31 cellular contexts compared by ENCODE assay signal in the genomic region with DNA sequence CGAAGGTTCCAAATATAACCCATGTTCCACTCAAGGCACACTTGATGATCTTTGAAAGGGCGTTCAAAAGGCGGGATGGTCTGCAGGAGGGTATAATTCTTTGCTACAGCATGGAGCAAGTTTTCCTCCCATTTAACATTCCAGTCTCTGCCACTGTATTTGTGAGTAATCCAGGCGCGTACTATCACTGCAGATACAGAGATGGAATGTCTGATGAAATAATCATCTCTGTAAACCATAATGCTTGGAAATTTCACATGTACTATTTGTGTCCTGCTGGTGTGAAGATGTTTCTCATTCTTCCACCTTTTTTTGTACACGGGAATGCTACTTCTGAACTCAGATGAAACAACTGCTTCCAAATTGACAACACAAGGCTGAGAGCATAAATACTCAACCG. TPM values are rescaled to one million over a fixed set of nuclear protein-coding genes. Genes with fewer than 3 reads are reported as not detected.
DNase-seq lines count a peak whose midpoint lies in the region; ATAC-seq and TF ChIP-seq lines count a peak whose summit lies in the region.
"Had no signal": no experiment of that assay in that cellular context is flagged by ENCODE, and none has a peak within 500 bp of the region (broad histone marks: within the 10 kb centered on the region; RNA-seq: fewer than 3 reads in every experiment).

No MANE protein-coding gene starts in this region.

- no peaks in the 10 kb centered on the region for H3K9me3 Mint-ChIP-seq in activated CD4-positive, alpha-beta T cell treated with anti-CD3 and anti-CD28 coated beads, Interleukin-2, amount 10 ng/mL, durations not matched to agents 24 days and 14 days
- no peaks in the 10 kb centered on the region for H3K9me3 Mint-ChIP-seq in stimulated activated effector memory CD8-positive, alpha-beta T cell treated with anti-CD3 and anti-CD28 coated beads, Interleukin-12 subunit alpha, Interleukin-12 subunit beta, amount 100 ng/mL, for 72 hours
- H3K9me3 Mint-ChIP-seq in naive thymus-derived CD8-positive, alpha-beta T cell, result no peaks in the 10 kb centered on the region
- H3K9me3 Mint-ChIP-seq: CD4-positive, alpha-beta memory T cell; central memory CD8-positive, alpha-beta T cell; dendritic cell treated with granulocyte-macrophage colony-stimulating factor and Interleukin-4, amounts not matched to agents 40 ng/mL and 50 ng/mL, for 4 days; endodermal cell had no signal

- WGBS in mammary epithelial cell (ENCODE audit: low coverage, missing lambda C conversion rate), result 85% methylated on average over 7 of the region's 7 CpGs

- no peaks in the 10 kb centered on the region for H3K9me3 ChIP-seq in HCT116 (ENCODE audit: control insufficient read depth in 1 of 2, insufficient read depth in 1 of 2, low read depth in 1 of 2, low read length in 2 of 2)
- no peaks in the 10 kb centered on the region for H3K9me3 ChIP-seq in mammary epithelial cell (replicated peaks; ENCODE audit: insufficient read depth, low read length)
- H3K9me3 ChIP-seq in osteoblast (ENCODE audit: low read depth, low read length), result no peaks in the 10 kb centered on the region
- H3K9me3 ChIP-seq: neutrophil, psoas muscle, transverse colon had no signal

- CTCF ChIA-PET in HCT116 (lab: Charles Lee) (no interaction called here), mammary epithelial cell (lab: Charles Lee; ENCODE audit: low non-redundant PET) (no interaction called here)

- no peak for TF ChIP-seq POLR2A in HCT116 (IDR thresholded peaks at IDR 0.05; ENCODE audit: borderline replicate concordance, extremely low read depth, insufficient read depth, insufficient read length)

- no peak overlapping the region for H3K4me3 ChIP-seq in HCT116 (replicated peaks in 1 of 2; ENCODE audit: low read depth in 1 of 2, low read length in 2 of 2)
- H3K4me3 ChIP-seq in mammary epithelial cell (replicated peaks in 1 of 3; ENCODE audit: insufficient read depth in 1 of 3, low read depth in 2 of 3, low read length in 3 of 3), result no peak overlapping the region
- no peak overlapping the region for H3K4me3 ChIP-seq in osteoblast (ENCODE audit: insufficient read depth, low read length)
- H3K4me3 ChIP-seq: psoas muscle, transverse colon had no signal

- dilution Hi-C loops in mammary epithelial cell (cut with HindIII; ENCODE audit: low sequenced_read_pairs), result no loop called here

- DNase-seq in activated CD4-positive, alpha-beta T cell treated with anti-CD3 and anti-CD28 coated beads, Interleukin-2, amount 10 ng/mL, durations not matched to agents 24 days and 14 days, result no peak
- DNase-seq in activated CD4-positive, alpha-beta T cell treated with anti-CD3 and anti-CD28 coated beads, Interleukin-2, amount 50 U/mL, for 1 hour, result no peak
- no peak for DNase-seq in HCT116 (ENCODE audit: low read depth, low spot score)
- no peak for DNase-seq in mammary epithelial cell
- DNase-seq in stimulated activated effector memory CD8-positive, alpha-beta T cell treated with anti-CD3 and anti-CD28 coated beads, Interleukin-12 subunit alpha, Interleukin-12 subunit beta, amount 100 ng/mL, for 72 hours (ENCODE audit: low spot score in 2 of 2), result no peak
- DNase-seq in osteoblast (ENCODE audit: insufficient read length, low spot score, missing footprints), result no peak
- no peak for DNase-seq in NCI-H2227 (lab: John Stamatoyannopoulos, UW; ENCODE audit: unreplicated experiment)
- DNase-seq in naive thymus-derived CD8-positive, alpha-beta T cell, result no peak
- DNase-seq: 8988T; activated CD4-positive, alpha-beta T cell treated with anti-CD3 and anti-CD28 coated beads for 1 hour; activated gamma-delta T cell; AML-193; CD4-positive, alpha-beta memory T cell; EL; endodermal cell; glutamatergic neuron; KBM-7; mesendoderm; NCI-H1092 treated with DMSO at 0.1 percent for 48 hours; NCI-H1694 treated with DMSO at 0.1 percent for 48 hours; NCI-H524 treated with DMSO at 0.1 percent for 48 hours; psoas muscle; stimulated activated CD4-positive, alpha-beta T cell treated with anti-CD3 and anti-CD28 coated beads, Interleukin-4, amount 100 ng/mL, for 1 hour; transverse colon had no signal

- no peaks in the 10 kb centered on the region for H3K27me3 ChIP-seq in HCT116 (ENCODE audit: insufficient read depth, low read length)
- no peaks in the 10 kb centered on the region for H3K27me3 ChIP-seq in mammary epithelial cell (ENCODE audit: insufficient read depth, low read length)
- no peaks in the 10 kb centered on the region for H3K27me3 ChIP-seq in osteoblast (ENCODE audit: insufficient read depth, low read length)
- H3K27me3 ChIP-seq: neutrophil, transverse colon had no signal

- H4K20me1 ChIP-seq in HCT116 (ENCODE audit: insufficient read depth) (no peaks in the 10 kb centered on the region), mammary epithelial cell (ENCODE audit: insufficient read depth, low read length) (no peaks in the 10 kb centered on the region), osteoblast (ENCODE audit: insufficient read depth, low read length) (peaks cover 3% of the 10 kb centered on the region)

- POLR2A ChIA-PET in HCT116 (lab: Charles Lee), result no interaction called here
- POLR2A ChIA-PET in naive thymus-derived CD8-positive, alpha-beta T cell (lab: Charles Lee), result interaction anchor here (0.7 kb wide), 1 partner anchor 65 kb away, joined by 4 read pairs; no protein-coding TSS in a partner anchor

- peak overlapping the region; percentile 18 for H3K27ac Mint-ChIP-seq in activated CD4-positive, alpha-beta T cell treated with anti-CD3 and anti-CD28 coated beads, Interleukin-2, amount 10 ng/mL, durations not matched to agents 24 days and 14 days
- peak overlapping the region; percentile 46 for H3K27ac Mint-ChIP-seq in stimulated activated effector memory CD8-positive, alpha-beta T cell treated with anti-CD3 and anti-CD28 coated beads, Interleukin-12 subunit alpha, Interleukin-12 subunit beta, amount 100 ng/mL, for 72 hours
- H3K27ac Mint-ChIP-seq in naive thymus-derived CD8-positive, alpha-beta T cell, result peak overlapping the region in 1 of 10 donors; percentile 26
- H3K27ac Mint-ChIP-seq: dendritic cell treated with granulocyte-macrophage colony-stimulating factor and Interleukin-4, amounts not matched to agents 40 ng/mL and 50 ng/mL, for 4 days; endodermal cell had no signal

- H3K4me1 Mint-ChIP-seq in activated CD4-positive, alpha-beta T cell treated with anti-CD3 and anti-CD28 coated beads, Interleukin-2, amount 10 ng/mL, durations not matched to agents 24 days and 14 days, result peaks cover 54% of the 10 kb centered on the region
- peaks cover 94% of the 10 kb centered on the region for H3K4me1 Mint-ChIP-seq in stimulated activated effector memory CD8-positive, alpha-beta T cell treated with anti-CD3 and anti-CD28 coated beads, Interleukin-12 subunit alpha, Interleukin-12 subunit beta, amount 100 ng/mL, for 72 hours
- H3K4me1 Mint-ChIP-seq in naive thymus-derived CD8-positive, alpha-beta T cell, result peaks cover 29 to 72% (median 58%) of the 10 kb centered on the region in 4 donors
- H3K4me1 Mint-ChIP-seq: endodermal cell had no signal

- H3K4me1 ChIP-seq in HCT116 (ENCODE audit: control insufficient read depth in 1 of 2, insufficient read depth in 2 of 2, low read length in 2 of 2) (peaks cover 0 to 18% of the 10 kb centered on the region in 2 experiments; a peak in 2 of 4 replicates), mammary epithelial cell (ENCODE audit: insufficient read depth, low read length) (no peaks in the 10 kb centered on the region), osteoblast (ENCODE audit: insufficient read depth, low read length) (peaks cover 12% of the 10 kb centered on the region)
- H3K4me1 ChIP-seq: psoas muscle had no signal

- H3K9ac ChIP-seq in HCT116 (ENCODE audit: low read length), result no peak overlapping the region
- H3K9ac ChIP-seq in mammary epithelial cell (ENCODE audit: insufficient read depth, low read length), result no peak overlapping the region

- no peaks in the 10 kb centered on the region for H3K9me2 ChIP-seq in HCT116 (ENCODE audit: insufficient read depth)

- BruUV-seq in HCT116 (replicated peaks; lab: Mats Ljungman, UMichigan) (TSS peak; percentile 35), mammary epithelial cell (replicated peaks; lab: Mats Ljungman, UMichigan) (TSS peak; percentile 54)

- H3K79me2 ChIP-seq in HCT116 (ENCODE audit: insufficient read depth, low read length) (peaks cover 7% of the 10 kb centered on the region; the same call in 1 of the 2 replicates), mammary epithelial cell (ENCODE audit: insufficient read depth, low read length) (no peaks in the 10 kb centered on the region), osteoblast (ENCODE audit: insufficient read depth, low read length) (peaks cover 39% of the 10 kb centered on the region)

- no peak for TF ChIP-seq CTCF in HCT116 (IDR thresholded peaks at IDR 0.05 in 2 of 3, conservative IDR thresholded peaks at IDR 0.05 in 1 of 3; ENCODE audit: borderline replicate concordance in 1 of 3, insufficient read depth in 1 of 3, low read depth in 2 of 3, low read length in 2 of 3)
- TF ChIP-seq CTCF in mammary epithelial cell (conservative IDR thresholded peaks at IDR 0.05 in 1 of 2, IDR thresholded peaks at IDR 0.05 in 1 of 2; ENCODE audit: extremely low read depth in 1 of 2, insufficient read depth in 1 of 2, low read depth in 1 of 2, low read length in 2 of 2), result no peak
- TF ChIP-seq CTCF in osteoblast (IDR thresholded peaks at IDR 0.05; ENCODE audit: extremely low read depth, low read depth, low read length), result no peak

- intact Hi-C loops in activated CD4-positive, alpha-beta T cell treated with anti-CD3 and anti-CD28 coated beads, Interleukin-2, amount 10 ng/mL, durations not matched to agents 24 days and 14 days (cut with micrococcal nuclease), result no loop called here
- intact Hi-C loops in HCT116 (cut with micrococcal nuclease), result no loop called here
- intact Hi-C loops in mammary epithelial cell (cut with micrococcal nuclease), result no loop called here

- H3K27me3 Mint-ChIP-seq in activated CD4-positive, alpha-beta T cell treated with anti-CD3 and anti-CD28 coated beads, Interleukin-2, amount 10 ng/mL, durations not matched to agents 24 days and 14 days, result no peaks in the 10 kb centered on the region
- H3K27me3 Mint-ChIP-seq in naive thymus-derived CD8-positive, alpha-beta T cell, result peaks cover 0 to 1% (median 0%) of the 10 kb centered on the region in 5 donors
- H3K27me3 Mint-ChIP-seq: CD4-positive, alpha-beta memory T cell; central memory CD8-positive, alpha-beta T cell had no signal

- peaks cover 3 to 17% of the 10 kb centered on the region in 2 experiments; a peak in 2 of 4 replicates for H3K36me3 ChIP-seq in HCT116 (ENCODE audit: control insufficient read depth in 1 of 2, insufficient read depth in 2 of 2, low read length in 2 of 2)
- H3K36me3 ChIP-seq in mammary epithelial cell (ENCODE audit: insufficient read depth, low read length), result no peaks in the 10 kb centered on the region
- H3K36me3 ChIP-seq in osteoblast (ENCODE audit: insufficient read depth, low read length), result peaks cover 9% of the 10 kb centered on the region
- H3K36me3 ChIP-seq: neutrophil had no signal

- in situ Hi-C loops in mammary epithelial cell (cut with MboI; ENCODE audit: low sequenced_read_pairs in 2 of 2), result no loop called here

- TF ChIP-seq RAD21 in HCT116 (IDR thresholded peaks at IDR 0.05; ENCODE audit: low read depth), result no peak

- H2AFZ ChIP-seq in HCT116 (ENCODE audit: low read depth, low read length, poor library complexity, severe bottlenecking) (no peak overlapping the region), mammary epithelial cell (ENCODE audit: low read depth, low read length) (no peak overlapping the region), osteoblast (ENCODE audit: low read length) (no peak overlapping the region)

- H3K4me2 ChIP-seq in HCT116 (ENCODE audit: low read length) (no peak overlapping the region), mammary epithelial cell (ENCODE audit: insufficient read depth, low read depth, low read length) (no peak overlapping the region), osteoblast (ENCODE audit: insufficient read depth, low read length) (no peak overlapping the region)

- ATAC-seq in HCT116, result no peak
- no peak for ATAC-seq in stimulated activated effector memory CD8-positive, alpha-beta T cell treated with anti-CD3 and anti-CD28 coated beads, Interleukin-12 subunit alpha, Interleukin-12 subunit beta, amount 100 ng/mL, for 72 hours
- ATAC-seq in naive thymus-derived CD8-positive, alpha-beta T cell, result no peak
- ATAC-seq: esophagus mucosa, left lobe of liver, psoas muscle, Right ventricle myocardium inferior, sciatic nerve had no signal

- peaks cover 41% of the 10 kb centered on the region for H3K36me3 Mint-ChIP-seq in activated CD4-positive, alpha-beta T cell treated with anti-CD3 and anti-CD28 coated beads, Interleukin-2, amount 10 ng/mL, durations not matched to agents 24 days and 14 days (ENCODE audit: low read depth)
- H3K36me3 Mint-ChIP-seq in stimulated activated effector memory CD8-positive, alpha-beta T cell treated with anti-CD3 and anti-CD28 coated beads, Interleukin-12 subunit alpha, Interleukin-12 subunit beta, amount 100 ng/mL, for 72 hours, result peaks cover 53% of the 10 kb centered on the region
- peaks cover 4 to 35% (median 14%) of the 10 kb centered on the region in 3 donors for H3K36me3 Mint-ChIP-seq in naive thymus-derived CD8-positive, alpha-beta T cell

- H3K27ac ChIP-seq in HCT116 (ENCODE audit: low read depth, low read length) (no peak overlapping the region), mammary epithelial cell (ENCODE audit: insufficient read depth, low read depth, low read length) (no peak overlapping the region), osteoblast (ENCODE audit: low read depth, low read length) (no peak overlapping the region)
- H3K27ac ChIP-seq: neutrophil, psoas muscle, transverse colon had no signal

- H3K4me3 Mint-ChIP-seq in activated CD4-positive, alpha-beta T cell treated with anti-CD3 and anti-CD28 coated beads, Interleukin-2, amount 10 ng/mL, durations not matched to agents 24 days and 14 days, result no peak overlapping the region
- H3K4me3 Mint-ChIP-seq in stimulated activated effector memory CD8-positive, alpha-beta T cell treated with anti-CD3 and anti-CD28 coated beads, Interleukin-12 subunit alpha, Interleukin-12 subunit beta, amount 100 ng/mL, for 72 hours, result no peak overlapping the region
- H3K4me3 Mint-ChIP-seq in naive thymus-derived CD8-positive, alpha-beta T cell, result no peak overlapping the region
- H3K4me3 Mint-ChIP-seq: CD4-positive, alpha-beta memory T cell; central memory CD8-positive, alpha-beta T cell; dendritic cell treated with granulocyte-macrophage colony-stimulating factor and Interleukin-4, amounts not matched to agents 40 ng/mL and 50 ng/mL, for 4 days; endodermal cell had no signal

- RAD21 ChIA-PET in HCT116 (lab: Charles Lee; ENCODE audit: low non-redundant PET in 1 of 2, low total read pairs in 2 of 2, uncharacterized antibody in 2 of 2, unreplicated experiment in 2 of 2), result no interaction called here

RNA-seq across cellular contexts. Expression of gene SEL1L3, which starts 15.5 kb away (rescaled TPM):
- total RNA-seq in activated CD4-positive, alpha-beta T cell treated with anti-CD3 and anti-CD28 coated beads, Interleukin-2, amount 10 ng/mL, durations not matched to agents 24 days and 14 days, result 33.9 and 35.3 TPM in 2 replicates
- total RNA-seq in HCT116 (2021; ENCODE audit: unreplicated experiment), result 45.0 TPM
- 45.4 and 56.0 TPM in 2 replicates for polyA plus RNA-seq in HCT116 (2012)
- 100 to 1,000 TPM in 1 of 2 donors, 10 to 100 TPM in 1; 25.0 to 101 TPM for total RNA-seq in mammary epithelial cell
- polyA plus RNA-seq in mammary epithelial cell, result 12.4 TPM
- polyA minus RNA-seq in mammary epithelial cell, result 28.7 TPM
- 66.6 and 83.6 TPM in 2 replicates for total RNA-seq in osteoblast
- 10 to 100 TPM; 52.7 to 57.2 TPM for total RNA-seq in naive thymus-derived CD8-positive, alpha-beta T cell
- polyA plus RNA-seq in naive thymus-derived CD8-positive, alpha-beta T cell, result 10 to 100 TPM; 19.2 to 35.1 (median 30.4) TPM
